Comparison of ENCODE assay signal across 24 cellular contexts in the genomic region with DNA sequence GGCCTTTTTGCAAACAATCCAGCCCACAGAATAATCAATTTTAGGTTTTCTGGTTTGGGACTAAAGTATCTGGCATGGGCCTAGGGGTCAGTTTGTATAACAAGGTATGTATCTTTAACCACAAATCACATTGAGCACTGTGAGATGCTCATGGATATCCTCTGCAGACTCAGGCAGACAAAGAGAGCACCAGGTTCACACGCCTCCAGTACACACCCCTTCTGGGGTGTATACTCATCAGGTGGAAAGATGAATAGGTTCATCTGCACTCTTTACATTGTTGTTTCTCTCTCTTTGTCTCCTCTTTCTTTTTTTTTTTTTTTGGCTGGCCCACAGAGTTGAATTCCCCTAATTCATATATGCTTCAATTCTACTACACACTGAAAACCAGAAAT. TPM values are rescaled to one million over a fixed set of nuclear protein-coding genes. Genes with fewer than 3 reads are reported as not detected.
DNase-seq lines count a peak whose midpoint lies in the region; ATAC-seq and TF ChIP-seq lines count a peak whose summit lies in the region.
"Had no signal": no experiment of that assay in that cellular context is flagged by ENCODE, and none has a peak within 500 bp of the region (broad histone marks: within the 10 kb centered on the region; RNA-seq: fewer than 3 reads in every experiment).

No MANE protein-coding gene starts in this region.

- H3K9me3 Mint-ChIP-seq in activated B cell treated with CpG ODN at 0.5 μM for 24 hours = no peaks in the 10 kb centered on the region
- no peaks in the 10 kb centered on the region for H3K9me3 Mint-ChIP-seq in T-helper 2 cell treated with Interferon-gamma antibody and Interleukin-4, amounts not matched to agents 5 μg/mL and 100 μg/mL, for 36 hours
- H3K9me3 Mint-ChIP-seq: nephron had no signal

- CTCF ChIA-PET in activated B cell treated with CpG ODN at 0.5 μM for 24 hours (lab: Charles Lee) = no interaction called here

- no peak for TF ChIP-seq CTCF in activated B cell treated with CpG ODN at 0.5 μM for 24 hours (IDR thresholded peaks at IDR 0.05)

- ATAC-seq in GM19324 (IDR thresholded peaks at IDR 0.05; ENCODE audit: low FRiP score, unreplicated experiment) (peak; percentile 22), HG02798 (IDR thresholded peaks at IDR 0.05; ENCODE audit: poor library complexity, unreplicated experiment) (peak; percentile 31), activated B cell treated with CpG ODN at 0.5 μM for 24 hours (ENCODE audit: low read depth) (no peak), HG03457 (IDR thresholded peaks at IDR 0.05; ENCODE audit: unreplicated experiment) (no peak)
- ATAC-seq: activated CD4-positive, alpha-beta T cell treated with anti-CD3 and anti-CD28 coated beads for 36 hours; activated CD8-positive, alpha-beta T cell treated with anti-CD3 and anti-CD28 coated beads, Interleukin-2, amount 10 ng/mL, durations not matched to agents 7 days and 5 days had no signal

- peaks cover 5% of the 10 kb centered on the region for H3K36me3 Mint-ChIP-seq in activated B cell treated with CpG ODN at 0.5 μM for 24 hours (ENCODE audit: low read depth)
- no peaks in the 10 kb centered on the region for H3K36me3 Mint-ChIP-seq in T-helper 2 cell treated with Interferon-gamma antibody and Interleukin-4, amounts not matched to agents 5 μg/mL and 100 μg/mL, for 36 hours (ENCODE audit: low read depth)

- intact Hi-C loops in activated B cell treated with CpG ODN at 0.5 μM for 24 hours (cut with micrococcal nuclease) = no loop called here

- POLR2A ChIA-PET in activated B cell treated with CpG ODN at 0.5 μM for 24 hours (lab: Charles Lee) = no interaction called here

- peaks cover 22% of the 10 kb centered on the region for H3K4me1 Mint-ChIP-seq in activated B cell treated with CpG ODN at 0.5 μM for 24 hours
- H3K4me1 Mint-ChIP-seq in T-helper 2 cell treated with Interferon-gamma antibody and Interleukin-4, amounts not matched to agents 5 μg/mL and 100 μg/mL, for 36 hours (ENCODE audit: low read depth) = no peaks in the 10 kb centered on the region
- H3K4me1 Mint-ChIP-seq: activated CD4-positive, alpha-beta T cell treated with anti-CD3 and anti-CD28 coated beads for 36 hours had no signal

- H3K4me3 Mint-ChIP-seq in activated B cell treated with CpG ODN at 0.5 μM for 24 hours = no peak overlapping the region
- no peak overlapping the region for H3K4me3 Mint-ChIP-seq in T-helper 2 cell treated with Interferon-gamma antibody and Interleukin-4, amounts not matched to agents 5 μg/mL and 100 μg/mL, for 36 hours
- H3K4me3 Mint-ChIP-seq: activated CD4-positive, alpha-beta T cell treated with anti-CD3 and anti-CD28 coated beads for 36 hours; activated CD8-positive, alpha-beta T cell treated with anti-CD3 and anti-CD28 coated beads, Interleukin-2, amount 10 ng/mL, durations not matched to agents 7 days and 5 days; nephron had no signal

- H3K27ac Mint-ChIP-seq in activated B cell treated with CpG ODN at 0.5 μM for 24 hours = peak overlapping the region; percentile 16
- no peak overlapping the region for H3K27ac Mint-ChIP-seq in T-helper 2 cell treated with Interferon-gamma antibody and Interleukin-4, amounts not matched to agents 5 μg/mL and 100 μg/mL, for 36 hours
- H3K27ac Mint-ChIP-seq: activated CD4-positive, alpha-beta T cell treated with anti-CD3 and anti-CD28 coated beads for 36 hours; activated CD8-positive, alpha-beta T cell treated with anti-CD3 and anti-CD28 coated beads, Interleukin-2, amount 10 ng/mL, durations not matched to agents 7 days and 5 days had no signal

- no peaks in the 10 kb centered on the region for H3K27me3 Mint-ChIP-seq in activated B cell treated with CpG ODN at 0.5 μM for 24 hours
- H3K27me3 Mint-ChIP-seq in T-helper 2 cell treated with Interferon-gamma antibody and Interleukin-4, amounts not matched to agents 5 μg/mL and 100 μg/mL, for 36 hours (ENCODE audit: low read depth) = peaks cover 5% of the 10 kb centered on the region
- H3K27me3 Mint-ChIP-seq: activated CD4-positive, alpha-beta T cell treated with anti-CD3 and anti-CD28 coated beads for 36 hours had no signal

- DNase-seq in activated B cell treated with CpG ODN at 0.5 μM for 24 hours (no peak), NCI-H1105 treated with DMSO at 0.1 percent for 48 hours (lab: John Stamatoyannopoulos, UW) (no peak), cerebellar nuclear complex (lab: John Stamatoyannopoulos, UW) (no peak)
- no peak for DNase-seq in T-helper 2 cell treated with Interferon-gamma antibody and Interleukin-4, amounts not matched to agents 5 μg/mL and 100 μg/mL, for 36 hours (ENCODE audit: low spot score)
- DNase-seq: activated CD4-positive, alpha-beta T cell treated with anti-CD3 and anti-CD28 coated beads for 36 hours; activated CD8-positive, alpha-beta T cell treated with anti-CD3 and anti-CD28 coated beads, Interleukin-2, amount 10 ng/mL, durations not matched to agents 7 days and 5 days; activated naive CD4-positive, alpha-beta T cell treated with anti-CD3 and anti-CD28 coated beads, Interleukin-2, amount 50 U/mL, for 16 hours; amygdala; brain microvascular endothelial cell; DMS153; hippocampal formation; KG1; mammary epithelial cell; NCI-H1436 treated with DMSO at 0.1 percent for 48 hours; NCI-H2107; NCI-H345; NCI-H774; SIG-M5; stimulated activated CD4-positive, alpha-beta T cell treated with anti-CD3 and anti-CD28 coated beads, Interleukin-15, amount 100 ng/mL, for 24 hours; stimulated activated CD4-positive, alpha-beta T cell treated with anti-CD3 and anti-CD28 coated beads, Interleukin-4, amount 100 ng/mL, for 4 hours had no signal

RNA-seq across cellular contexts. Expression of gene TEC, which starts 21.1 kb away (rescaled TPM):
- total RNA-seq in activated B cell treated with CpG ODN at 0.5 μM for 24 hours = 8.7 and 8.8 TPM in 2 replicates

Comparison
In these comparisons a context has a peak if more than half of its experiments do, and no peak if none do; other contexts are left out.
1. ATAC-seq: peak in GM19324 (single experiment) and HG02798 (single experiment); none in activated B cell treated with CpG ODN at 0.5 μM for 24 hours (single experiment) and HG03457 (single experiment).